In the genomic region with DNA sequence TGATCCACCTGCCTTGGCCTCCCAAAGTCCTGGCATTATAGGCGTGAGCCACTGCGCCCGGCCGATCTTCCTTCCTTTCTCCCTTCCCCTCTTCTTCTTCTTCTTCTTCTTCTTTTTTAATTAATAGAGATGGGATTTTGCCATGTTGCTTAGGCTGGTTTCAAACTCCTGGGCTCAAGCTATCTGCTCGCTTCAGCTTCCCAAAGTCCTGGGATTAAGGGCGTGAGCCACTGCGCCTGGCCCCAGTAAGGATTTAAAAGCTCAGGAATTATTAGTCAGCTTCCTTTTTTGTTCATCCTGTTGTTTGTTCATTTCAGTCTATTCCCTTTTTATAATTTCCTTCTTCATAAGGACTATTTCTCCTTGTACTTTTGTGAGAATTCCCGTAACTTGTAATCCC, we compare ENCODE assay signal across 15 cellular contexts.
"Had no signal": no experiment of that assay in that cellular context is flagged by ENCODE, and none has a peak within 500 bp of the region (broad histone marks: within the 10 kb centered on the region; RNA-seq: fewer than 3 reads in every experiment).

No MANE protein-coding gene starts in this region.

- H3K4me3 Mint-ChIP-seq: activated naive CD4-positive, alpha-beta T cell treated with anti-CD3 and anti-CD28 coated beads, Interleukin-2, amount 50 U/mL, for 24 hours; stimulated activated naive CD8-positive, alpha-beta T cell treated with anti-CD3 and anti-CD28 coated beads, Interleukin-15, Interleukin-2, amounts not matched to agents 100 ng/mL and 50 ng/mL, for 24 hours had no signal

- H3K4me3 ChIP-seq: heart right ventricle, left ventricle myocardium inferior, pancreas had no signal

- FAIRE-seq: endometrium, frontal cortex, keratinocyte, pancreas, TTC549 had no signal

- H3K36me3 ChIP-seq: heart right ventricle, left ventricle myocardium inferior, pancreas had no signal

- H3K27me3 ChIP-seq: heart right ventricle, pancreas had no signal

- ATAC-seq: heart right ventricle, pancreas had no signal

- H3K9me3 ChIP-seq: heart right ventricle, left ventricle myocardium inferior, pancreas had no signal

- H3K27ac Mint-ChIP-seq: activated naive CD4-positive, alpha-beta T cell treated with anti-CD3 and anti-CD28 coated beads, Interleukin-2, amount 50 U/mL, for 24 hours; stimulated activated naive CD8-positive, alpha-beta T cell treated with anti-CD3 and anti-CD28 coated beads, Interleukin-15, Interleukin-2, amounts not matched to agents 100 ng/mL and 50 ng/mL, for 24 hours had no signal

- H3K27me3 Mint-ChIP-seq: activated naive CD4-positive, alpha-beta T cell treated with anti-CD3 and anti-CD28 coated beads, Interleukin-2, amount 50 U/mL, for 24 hours; stimulated activated naive CD8-positive, alpha-beta T cell treated with anti-CD3 and anti-CD28 coated beads, Interleukin-15, Interleukin-2, amounts not matched to agents 100 ng/mL and 50 ng/mL, for 24 hours had no signal

- H3K27ac ChIP-seq: heart right ventricle, left ventricle myocardium inferior, pancreas had no signal

- DNase-seq: activated CD4-positive, alpha-beta T cell treated with anti-CD3 and anti-CD28 coated beads, Interleukin-2, amount 50 U/mL, for 4 hours; activated CD4-positive, CD25-positive, alpha-beta regulatory T cell; activated T-cell treated with anti-CD3 and anti-CD28 coated beads, Interleukin-2, amount 50 U/mL, for 1 hour; amygdala; heart right ventricle; left ventricle myocardium inferior; pancreas; stimulated activated CD4-positive, alpha-beta T cell treated with anti-CD3 and anti-CD28 coated beads, Interleukin-2, amount 100 ng/mL, for 48 hours; T-helper 2 cell had no signal

- H3K9me3 Mint-ChIP-seq: activated naive CD4-positive, alpha-beta T cell treated with anti-CD3 and anti-CD28 coated beads, Interleukin-2, amount 50 U/mL, for 24 hours; stimulated activated naive CD8-positive, alpha-beta T cell treated with anti-CD3 and anti-CD28 coated beads, Interleukin-15, Interleukin-2, amounts not matched to agents 100 ng/mL and 50 ng/mL, for 24 hours had no signal

- H3K36me3 Mint-ChIP-seq: activated naive CD4-positive, alpha-beta T cell treated with anti-CD3 and anti-CD28 coated beads, Interleukin-2, amount 50 U/mL, for 24 hours had no signal
